Comparison of ENCODE assay signal across 35 cellular contexts in genomic region chr3:34002569-34003100, GRCh38.
"Had no signal": no experiment of that assay in that cellular context is flagged by ENCODE, and none has a peak within 500 bp of the region (broad histone marks: within the 10 kb centered on the region; RNA-seq: fewer than 3 reads in every experiment).

No MANE protein-coding gene starts in this region.

- ATAC-seq: activated CD8-positive, alpha-beta memory T cell treated with anti-CD3 and anti-CD28 coated beads, Interleukin-2, amount 10 ng/mL, durations not matched to agents 7 days and 5 days; activated CD8-positive, alpha-beta T cell treated with anti-CD3 and anti-CD28 coated beads, Interleukin-2, amount 10 ng/mL, durations not matched to agents 7 days and 5 days; esophagus mucosa; gastrocnemius medialis; heart left ventricle; T-helper 17 cell had no signal

- H3K4me1 Mint-ChIP-seq: activated CD4-positive, alpha-beta T cell treated with anti-CD3 and anti-CD28 coated beads, Interleukin-2, amount 10 ng/mL, durations not matched to agents 24 days and 14 days; activated CD8-positive, alpha-beta memory T cell treated with anti-CD3 and anti-CD28 coated beads, Interleukin-2, amount 10 ng/mL, durations not matched to agents 7 days and 5 days; activated T-helper 17 cell treated with anti-CD3 and anti-CD28 coated beads, Interleukin-2, amount 50 U/mL, for 72 hours; central memory CD8-positive, alpha-beta T cell; T-helper 17 cell had no signal

- FAIRE-seq: astrocyte, bronchial epithelial cell had no signal

- H3K4me3 ChIP-seq: coronary artery, dorsolateral prefrontal cortex, gastrocnemius medialis, heart left ventricle had no signal

- H3K9me3 ChIP-seq: gastrocnemius medialis, heart left ventricle had no signal

- H3K27me3 ChIP-seq: brain microvascular endothelial cell, gastrocnemius medialis, heart left ventricle had no signal

- DNase-seq: activated CD4-positive, alpha-beta memory T cell treated with anti-CD3 and anti-CD28 coated beads for 36 hours; activated CD4-positive, alpha-beta T cell treated with anti-CD3 and anti-CD28 coated beads for 36 hours; activated CD4-positive, alpha-beta T cell treated with anti-CD3 and anti-CD28 coated beads, Interleukin-2, amount 10 ng/mL, durations not matched to agents 24 days and 14 days; activated CD4-positive, CD25-positive, alpha-beta regulatory T cell; activated CD4-positive, CD25-positive, alpha-beta regulatory T cell treated with anti-CD3 and anti-CD28 coated beads, Interleukin-2, amount 50 U/mL, for 72 hours; activated CD8-positive, alpha-beta memory T cell treated with anti-CD3 and anti-CD28 coated beads, Interleukin-2, amount 10 ng/mL, durations not matched to agents 7 days and 5 days; activated CD8-positive, alpha-beta memory T cell treated with anti-CD3 and anti-CD28 coated beads, Interleukin-2, amount 50 U/mL, for 48 hours; activated CD8-positive, alpha-beta T cell treated with anti-CD3 and anti-CD28 coated beads, Interleukin-2, amount 10 ng/mL, durations not matched to agents 7 days and 5 days; activated effector memory CD4-positive, alpha-beta T cell treated with Interleukin-2 at 50 U/mL for 16 hours; activated gamma-delta T cell treated with Interleukin-2 at 50 U/mL for 16 hours; activated naive CD4-positive, alpha-beta T cell treated with anti-CD3 and anti-CD28 coated beads, Interleukin-2, amount 50 U/mL, for 16 hours; activated naive CD4-positive, alpha-beta T cell treated with Interleukin-2 at 50 U/mL for 16 hours; activated T-cell treated with anti-CD3 and anti-CD28 coated beads for 4 hours; activated T-cell treated with anti-CD3 and anti-CD28 coated beads, Interleukin-2, amount 50 U/mL, for 24 hours; amniotic stem cell; anterior cingulate cortex; brain microvascular endothelial cell; dorsolateral prefrontal cortex; effector memory CD4-positive, alpha-beta T cell; endodermal cell; foreskin fibroblast; gastrocnemius medialis; glutamatergic neuron; heart left ventricle; T-helper 17 cell; T1000 had no signal

- H3K36me3 ChIP-seq: brain microvascular endothelial cell, gastrocnemius medialis, heart left ventricle had no signal

- H3K4me1 ChIP-seq: gastrocnemius medialis, heart left ventricle had no signal

- H3K27ac Mint-ChIP-seq: activated CD4-positive, alpha-beta memory T cell treated with anti-CD3 and anti-CD28 coated beads for 36 hours; activated CD4-positive, alpha-beta T cell treated with anti-CD3 and anti-CD28 coated beads for 36 hours; activated CD4-positive, alpha-beta T cell treated with anti-CD3 and anti-CD28 coated beads, Interleukin-2, amount 10 ng/mL, durations not matched to agents 24 days and 14 days; activated CD8-positive, alpha-beta memory T cell treated with anti-CD3 and anti-CD28 coated beads, Interleukin-2, amount 10 ng/mL, durations not matched to agents 7 days and 5 days; activated CD8-positive, alpha-beta T cell treated with anti-CD3 and anti-CD28 coated beads, Interleukin-2, amount 10 ng/mL, durations not matched to agents 7 days and 5 days; activated naive CD8-positive, alpha-beta T cell; activated T-cell treated with anti-CD3 and anti-CD28 coated beads, Interleukin-2, amount 50 U/mL, for 24 hours; activated T-helper 17 cell treated with anti-CD3 and anti-CD28 coated beads, Interleukin-2, amount 50 U/mL, for 72 hours; dendritic cell treated with granulocyte-macrophage colony-stimulating factor and Interleukin-4, amounts not matched to agents 40 ng/mL and 50 ng/mL, for 4 days; endodermal cell; T-helper 17 cell; T-helper 2 cell treated with Interferon-gamma antibody and Interleukin-4, amounts not matched to agents 5 μg/mL and 100 μg/mL, for 36 hours had no signal

- H3K36me3 Mint-ChIP-seq: activated CD4-positive, alpha-beta memory T cell treated with anti-CD3 and anti-CD28 coated beads for 36 hours; activated CD8-positive, alpha-beta memory T cell treated with anti-CD3 and anti-CD28 coated beads, Interleukin-2, amount 10 ng/mL, durations not matched to agents 7 days and 5 days; activated naive CD8-positive, alpha-beta T cell had no signal

- H3K27ac ChIP-seq: brain microvascular endothelial cell, coronary artery, dorsolateral prefrontal cortex, gastrocnemius medialis, heart left ventricle had no signal

- H3K9me3 Mint-ChIP-seq: activated CD4-positive, alpha-beta memory T cell treated with anti-CD3 and anti-CD28 coated beads for 36 hours; activated CD4-positive, alpha-beta T cell treated with anti-CD3 and anti-CD28 coated beads, Interleukin-2, amount 10 ng/mL, durations not matched to agents 24 days and 14 days; activated T-cell treated with anti-CD3 and anti-CD28 coated beads, Interleukin-2, amount 50 U/mL, for 24 hours; activated T-helper 17 cell treated with anti-CD3 and anti-CD28 coated beads, Interleukin-2, amount 50 U/mL, for 72 hours; central memory CD8-positive, alpha-beta T cell; dendritic cell treated with granulocyte-macrophage colony-stimulating factor and Interleukin-4, amounts not matched to agents 40 ng/mL and 50 ng/mL, for 4 days; T-helper 2 cell treated with Interferon-gamma antibody and Interleukin-4, amounts not matched to agents 5 μg/mL and 100 μg/mL, for 36 hours had no signal

- H3K27me3 Mint-ChIP-seq: activated CD4-positive, alpha-beta memory T cell treated with anti-CD3 and anti-CD28 coated beads for 36 hours; activated CD4-positive, alpha-beta T cell treated with anti-CD3 and anti-CD28 coated beads for 36 hours; activated CD8-positive, alpha-beta memory T cell treated with anti-CD3 and anti-CD28 coated beads, Interleukin-2, amount 10 ng/mL, durations not matched to agents 7 days and 5 days; activated naive CD8-positive, alpha-beta T cell; activated T-cell treated with anti-CD3 and anti-CD28 coated beads, Interleukin-2, amount 50 U/mL, for 24 hours; central memory CD8-positive, alpha-beta T cell; dendritic cell treated with granulocyte-macrophage colony-stimulating factor and Interleukin-4, amounts not matched to agents 40 ng/mL and 50 ng/mL, for 4 days had no signal

- H3K4me3 Mint-ChIP-seq: activated CD4-positive, alpha-beta memory T cell treated with anti-CD3 and anti-CD28 coated beads for 36 hours; activated CD4-positive, alpha-beta T cell treated with anti-CD3 and anti-CD28 coated beads for 36 hours; activated CD4-positive, alpha-beta T cell treated with anti-CD3 and anti-CD28 coated beads, Interleukin-2, amount 10 ng/mL, durations not matched to agents 24 days and 14 days; activated CD8-positive, alpha-beta memory T cell treated with anti-CD3 and anti-CD28 coated beads, Interleukin-2, amount 10 ng/mL, durations not matched to agents 7 days and 5 days; activated CD8-positive, alpha-beta T cell treated with anti-CD3 and anti-CD28 coated beads, Interleukin-2, amount 10 ng/mL, durations not matched to agents 7 days and 5 days; activated naive CD8-positive, alpha-beta T cell; activated T-cell treated with anti-CD3 and anti-CD28 coated beads, Interleukin-2, amount 50 U/mL, for 24 hours; activated T-helper 17 cell treated with anti-CD3 and anti-CD28 coated beads, Interleukin-2, amount 50 U/mL, for 72 hours; central memory CD8-positive, alpha-beta T cell; dendritic cell treated with granulocyte-macrophage colony-stimulating factor and Interleukin-4, amounts not matched to agents 40 ng/mL and 50 ng/mL, for 4 days; endodermal cell; T-helper 17 cell; T-helper 2 cell treated with Interferon-gamma antibody and Interleukin-4, amounts not matched to agents 5 μg/mL and 100 μg/mL, for 36 hours had no signal
